Comparison of ENCODE assay signal across 18 cellular contexts in genomic region chr4:105808030-105808429, GRCh38.
DNase-seq lines count a peak whose midpoint lies in the region; ATAC-seq, FAIRE-seq and TF ChIP-seq lines count a peak whose summit lies in the region.
"Had no signal": no experiment of that assay in that cellular context is flagged by ENCODE, and none has a peak within 500 bp of the region (broad histone marks: within the 10 kb centered on the region; RNA-seq: fewer than 3 reads in every experiment).

No MANE protein-coding gene starts in this region.

- no peak overlapping the region for H2AFZ ChIP-seq in astrocyte (ENCODE audit: low read depth, low read length)

- TF ChIP-seq POLR2A in gastroesophageal sphincter (IDR thresholded peaks at IDR 0.05), result no peak

- H3K9ac ChIP-seq in astrocyte (ENCODE audit: low read length), result no peak overlapping the region
- H3K9ac ChIP-seq in skeletal muscle satellite cell (ENCODE audit: low read depth, low read length), result peak overlapping the region; percentile 58

- H4K20me1 ChIP-seq in astrocyte (ENCODE audit: insufficient read depth, low read length), result no peaks in the 10 kb centered on the region

- no peak for TF ChIP-seq CTCF in D721Med (IDR thresholded peaks at IDR 0.05; ENCODE audit: insufficient read depth, missing control alignments)
- TF ChIP-seq CTCF in astrocyte (IDR thresholded peaks at IDR 0.05; ENCODE audit: insufficient read depth, low read depth, low read length), result no peak
- no peak for TF ChIP-seq CTCF in gastroesophageal sphincter (IDR thresholded peaks at IDR 0.05)

- no peak for ATAC-seq in gastroesophageal sphincter
- no peak for ATAC-seq in GM18502 (IDR thresholded peaks at IDR 0.05; ENCODE audit: poor library complexity, unreplicated experiment)
- no peak for ATAC-seq in GM21360 (IDR thresholded peaks at IDR 0.05; ENCODE audit: unreplicated experiment)
- ATAC-seq in GM21390 (IDR thresholded peaks at IDR 0.05; ENCODE audit: unreplicated experiment), result no peak
- ATAC-seq: stimulated activated naive B cell treated with anti-CD40 and anti-IgM and Interleukin-4, amounts not matched to agents 10 μg/mL and 1 μg/mL and 100 μg/mL, for 72 hours had no signal

- no peaks in the 10 kb centered on the region for H3K36me3 Mint-ChIP-seq in astrocyte (ENCODE audit: low read depth, unreplicated experiment)

- no peak overlapping the region for H3K4me2 ChIP-seq in astrocyte (ENCODE audit: low read length)
- peak overlapping the region; percentile 73 for H3K4me2 ChIP-seq in skeletal muscle satellite cell (ENCODE audit: low read length)

- DNase-seq in D721Med (ENCODE audit: insufficient read length, low spot score) (no peak), astrocyte (ENCODE audit: low read depth) (no peak), SIG-M5 treated with dmso at 0.1 percent for 504 hours (lab: John Stamatoyannopoulos, UW; ENCODE audit: unreplicated experiment) (no peak)
- DNase-seq: activated CD4-positive, alpha-beta T cell treated with anti-CD3 and anti-CD28 coated beads for 1 hour; activated gamma-delta T cell; CD8-positive, alpha-beta memory T cell; Kasumi-1; NCI-H1417 treated with DMSO at 0.1 percent for 48 hours; NCI-H226; stimulated activated naive B cell treated with anti-CD40 and anti-IgM and Interleukin-4, amounts not matched to agents 10 μg/mL and 1 μg/mL and 100 μg/mL, for 72 hours had no signal

- no peaks in the 10 kb centered on the region for H3K4me1 ChIP-seq in astrocyte (ENCODE audit: insufficient read depth, low read length)
- H3K4me1 ChIP-seq in gastroesophageal sphincter, result peaks cover 0 to 28% (median 2%) of the 10 kb centered on the region in 3 donors
- peaks cover 22% of the 10 kb centered on the region for H3K4me1 ChIP-seq in skeletal muscle satellite cell (ENCODE audit: control insufficient read depth, insufficient read depth, low read length)
- H3K4me1 ChIP-seq: heart left ventricle had no signal

- H3K79me2 ChIP-seq in astrocyte (ENCODE audit: insufficient read depth, low read length), result no peaks in the 10 kb centered on the region

- no peak overlapping the region for H3K27ac ChIP-seq in astrocyte (ENCODE audit: low read depth, low read length)
- H3K27ac ChIP-seq in gastroesophageal sphincter, result peak overlapping the region; percentile 70 to 73 (median 72)
- H3K27ac ChIP-seq: heart left ventricle had no signal

- no peaks in the 10 kb centered on the region for H3K9me3 Mint-ChIP-seq in astrocyte (ENCODE audit: unreplicated experiment)
- H3K9me3 Mint-ChIP-seq: CD8-positive, alpha-beta memory T cell; stimulated activated naive B cell treated with anti-CD40 and anti-IgM and Interleukin-4, amounts not matched to agents 10 μg/mL and 1 μg/mL and 100 μg/mL, for 72 hours had no signal

- H3K9me3 ChIP-seq in astrocyte (ENCODE audit: insufficient read depth, low read depth, low read length) (no peaks in the 10 kb centered on the region), gastroesophageal sphincter (no peaks in the 10 kb centered on the region), skeletal muscle satellite cell (replicated peaks; ENCODE audit: low read length) (no peaks in the 10 kb centered on the region)
- H3K9me3 ChIP-seq: heart left ventricle had no signal

- no peak overlapping the region for H3K4me3 Mint-ChIP-seq in astrocyte (ENCODE audit: unreplicated experiment)
- H3K4me3 Mint-ChIP-seq: CD8-positive, alpha-beta memory T cell; stimulated activated naive B cell treated with anti-CD40 and anti-IgM and Interleukin-4, amounts not matched to agents 10 μg/mL and 1 μg/mL and 100 μg/mL, for 72 hours had no signal

- FAIRE-seq in D721Med (lab: Jason Lieb, UNC) (peak; percentile 11), astrocyte (lab: Jason Lieb, UNC) (no peak)
- FAIRE-seq: islet of Langerhans, urothelium cell line had no signal

- H3K4me1 Mint-ChIP-seq in astrocyte (ENCODE audit: low read depth, unreplicated experiment), result peaks cover 10% of the 10 kb centered on the region
- H3K4me1 Mint-ChIP-seq: stimulated activated naive B cell treated with anti-CD40 and anti-IgM and Interleukin-4, amounts not matched to agents 10 μg/mL and 1 μg/mL and 100 μg/mL, for 72 hours had no signal

- no peaks in the 10 kb centered on the region for H3K27me3 ChIP-seq in astrocyte (ENCODE audit: insufficient read depth, low read length)
- no peaks in the 10 kb centered on the region for H3K27me3 ChIP-seq in gastroesophageal sphincter
- H3K27me3 ChIP-seq in skeletal muscle satellite cell (ENCODE audit: control insufficient read depth, insufficient read depth, low read length), result no peaks in the 10 kb centered on the region
- H3K27me3 ChIP-seq: heart left ventricle had no signal

- peak overlapping the region; percentile 98 for H3K27ac Mint-ChIP-seq in astrocyte (ENCODE audit: unreplicated experiment)
- H3K27ac Mint-ChIP-seq: stimulated activated naive B cell treated with anti-CD40 and anti-IgM and Interleukin-4, amounts not matched to agents 10 μg/mL and 1 μg/mL and 100 μg/mL, for 72 hours had no signal

- H3K27me3 Mint-ChIP-seq in astrocyte (ENCODE audit: low read depth, unreplicated experiment), result no peaks in the 10 kb centered on the region
- H3K27me3 Mint-ChIP-seq: CD8-positive, alpha-beta memory T cell; stimulated activated naive B cell treated with anti-CD40 and anti-IgM and Interleukin-4, amounts not matched to agents 10 μg/mL and 1 μg/mL and 100 μg/mL, for 72 hours had no signal

- H3K36me3 ChIP-seq in astrocyte (ENCODE audit: insufficient read depth, low read length), result no peaks in the 10 kb centered on the region
- no peaks in the 10 kb centered on the region for H3K36me3 ChIP-seq in gastroesophageal sphincter
- H3K36me3 ChIP-seq in skeletal muscle satellite cell (ENCODE audit: insufficient read depth, low read length), result no peaks in the 10 kb centered on the region
- H3K36me3 ChIP-seq: heart left ventricle had no signal

- no peak for TF ChIP-seq EP300 in gastroesophageal sphincter (IDR thresholded peaks at IDR 0.05)

- H3K4me3 ChIP-seq in astrocyte (ENCODE audit: insufficient read depth, low read depth, low read length) (no peak overlapping the region), gastroesophageal sphincter (peak overlapping the region; percentile 31), skeletal muscle satellite cell (ENCODE audit: low read length) (peak overlapping the region; percentile 50)
